In genomic region chr7:139103057-139103820, GRCh38 we compare ENCODE assay signal across 1 cellular context.
TF ChIP-seq lines count a peak whose summit lies in the region.

No MANE protein-coding gene starts in this region.

TF ChIP-seq in A549, 52 proteins besides CTCF, POLR2A, EP300 and RAD21:
- no peak for TF ChIP-seq PBX3 (IDR thresholded peaks at IDR 0.05)
